11 cellular contexts compared by ENCODE assay signal in genomic region chr1:23694371-23694770, GRCh38. TPM values are rescaled to one million over a fixed set of nuclear protein-coding genes. Genes with fewer than 3 reads are reported as not detected.
DNase-seq lines count a peak whose midpoint lies in the region; ATAC-seq and TF ChIP-seq lines count a peak whose summit lies in the region.
"Had no signal": no experiment of that assay in that cellular context is flagged by ENCODE, and none has a peak within 500 bp of the region (broad histone marks: within the 10 kb centered on the region; RNA-seq: fewer than 3 reads in every experiment).

No MANE protein-coding gene starts in this region.

- H3K4me1 Mint-ChIP-seq in CD8-positive, alpha-beta T cell (ENCODE audit: low read depth), result peaks cover 68% of the 10 kb centered on the region
- peaks cover 56% of the 10 kb centered on the region for H3K4me1 Mint-ChIP-seq in activated naive CD8-positive, alpha-beta T cell treated with anti-CD3 and anti-CD28 coated beads, Interleukin-2, amount 10 ng/mL, durations not matched to agents 7 days and 5 days
- peaks cover 61 to 65% of the 10 kb centered on the region in 2 donors for H3K4me1 Mint-ChIP-seq in natural killer cell

- no peak overlapping the region for H3K4me3 ChIP-seq in CD8-positive, alpha-beta T cell (ENCODE audit: low read depth, low read length)
- H3K4me3 ChIP-seq in HL-60 (replicated peaks; ENCODE audit: insufficient read depth, low read length), result peak overlapping the region; percentile 66
- H3K4me3 ChIP-seq: skin epidermis had no signal

- H3K27me3 Mint-ChIP-seq in CD8-positive, alpha-beta T cell (ENCODE audit: low read depth), result no peaks in the 10 kb centered on the region
- H3K27me3 Mint-ChIP-seq in activated naive CD8-positive, alpha-beta T cell treated with anti-CD3 and anti-CD28 coated beads, Interleukin-2, amount 10 ng/mL, durations not matched to agents 7 days and 5 days, result no peaks in the 10 kb centered on the region
- no peaks in the 10 kb centered on the region for H3K27me3 Mint-ChIP-seq in natural killer cell (ENCODE audit: low read depth in 2 of 2)

- no peaks in the 10 kb centered on the region for H3K9me3 Mint-ChIP-seq in CD8-positive, alpha-beta T cell
- H3K9me3 Mint-ChIP-seq in activated naive CD8-positive, alpha-beta T cell treated with anti-CD3 and anti-CD28 coated beads, Interleukin-2, amount 10 ng/mL, durations not matched to agents 7 days and 5 days, result no peaks in the 10 kb centered on the region
- no peaks in the 10 kb centered on the region for H3K9me3 Mint-ChIP-seq in natural killer cell

- H3K27ac ChIP-seq in CD8-positive, alpha-beta T cell (ENCODE audit: low read depth, low read length), result no peak overlapping the region
- no peak overlapping the region for H3K27ac ChIP-seq in HL-60 (replicated peaks)

- POLR2A ChIA-PET in CD8-positive, alpha-beta T cell (lab: Charles Lee), result interaction anchor here (1.1 to 1.5 kb wide), 2 partner anchors 49 to 134 kb away, joined by 3 read pairs; partner anchors contain the start of gene ELOA
- POLR2A ChIA-PET in activated naive CD8-positive, alpha-beta T cell treated with anti-CD3 and anti-CD28 coated beads, Interleukin-2, amount 10 ng/mL, durations not matched to agents 7 days and 5 days (lab: Charles Lee), result interaction anchor here (0.6 to 0.9 kb wide), 3 partner anchors 9 to 23 kb away, joined by 3 read pairs; no protein-coding TSS in a partner anchor

- no peak for ATAC-seq in CD8-positive, alpha-beta T cell
- ATAC-seq in activated naive CD8-positive, alpha-beta T cell treated with anti-CD3 and anti-CD28 coated beads, Interleukin-2, amount 10 ng/mL, durations not matched to agents 7 days and 5 days (ENCODE audit: low read depth), result no peak
- no peak for ATAC-seq in natural killer cell
- ATAC-seq in HG03025 (IDR thresholded peaks at IDR 0.05; ENCODE audit: low FRiP score, unreplicated experiment), result no peak

- DNase-seq in CD8-positive, alpha-beta T cell, result no peak
- DNase-seq in HL-60 (ENCODE audit: low read depth in 1 of 2, low spot score in 1 of 2) (no peak), natural killer cell (no peak), NCI-H1092 treated with DMSO at 0.1 percent for 48 hours (lab: John Stamatoyannopoulos, UW) (no peak), MV-4-11 (lab: John Stamatoyannopoulos, UW) (no peak), posterior vena cava (ENCODE audit: low spot score) (no peak)
- DNase-seq in activated naive CD8-positive, alpha-beta T cell treated with anti-CD3 and anti-CD28 coated beads, Interleukin-2, amount 10 ng/mL, durations not matched to agents 7 days and 5 days, result no peak
- DNase-seq: HCEC 1CT, NCI-H526 treated with DMSO at 0.1 percent for 48 hours had no signal

- TF ChIP-seq CTCF in CD8-positive, alpha-beta T cell (IDR thresholded peaks at IDR 0.05), result no peak
- TF ChIP-seq CTCF in HL-60 (IDR thresholded peaks at IDR 0.05; ENCODE audit: insufficient read depth, low read length), result no peak
- no peak for TF ChIP-seq CTCF in natural killer cell (IDR thresholded peaks at IDR 0.05)

- intact Hi-C loops in CD8-positive, alpha-beta T cell (cut with DNase I, micrococcal nuclease), result loop anchor here (5.0 to 10.0 kb wide), 3 partner anchors 137 to 1540 kb away; partner anchors contain the start of genes ID3 (in 1 of the 2), PNRC2 (in 1 of the 2) and SYF2 (in 1 of the 2)
- intact Hi-C loops in natural killer cell (cut with micrococcal nuclease) (no loop called here), posterior vena cava (cut with DNase I) (loop anchor here in 1 of 2 donors (5.0 kb wide), 1 partner anchor 1058 kb away; no protein-coding TSS in a partner anchor)

- CTCF ChIA-PET in CD8-positive, alpha-beta T cell (lab: Charles Lee), result interaction anchor here (0.7 to 0.8 kb wide), 2 partner anchors 198 to 219 kb away, joined by 3 read pairs; partner anchors contain the start of gene CNR2

- H3K36me3 ChIP-seq in CD8-positive, alpha-beta T cell (ENCODE audit: insufficient read depth, low read length), result peaks cover 47% of the 10 kb centered on the region

- no peak overlapping the region for H3K4me3 Mint-ChIP-seq in CD8-positive, alpha-beta T cell
- H3K4me3 Mint-ChIP-seq in activated naive CD8-positive, alpha-beta T cell treated with anti-CD3 and anti-CD28 coated beads, Interleukin-2, amount 10 ng/mL, durations not matched to agents 7 days and 5 days, result peak overlapping the region; percentile 96
- peak overlapping the region; percentile 29 for H3K4me3 Mint-ChIP-seq in natural killer cell

- no peaks in the 10 kb centered on the region for H3K27me3 ChIP-seq in CD8-positive, alpha-beta T cell (ENCODE audit: insufficient read depth, low read length)
- H3K27me3 ChIP-seq in HL-60 (ENCODE audit: insufficient read depth, poor library complexity, severe bottlenecking), result no peaks in the 10 kb centered on the region

- H3K9me3 ChIP-seq in CD8-positive, alpha-beta T cell (ENCODE audit: low read length), result no peaks in the 10 kb centered on the region

- peaks cover 42% of the 10 kb centered on the region for H3K4me1 ChIP-seq in CD8-positive, alpha-beta T cell (ENCODE audit: insufficient read depth, low read length)

- H3K27ac Mint-ChIP-seq in CD8-positive, alpha-beta T cell, result peak overlapping the region; percentile 2
- peak overlapping the region; percentile 42 for H3K27ac Mint-ChIP-seq in activated naive CD8-positive, alpha-beta T cell treated with anti-CD3 and anti-CD28 coated beads, Interleukin-2, amount 10 ng/mL, durations not matched to agents 7 days and 5 days
- H3K27ac Mint-ChIP-seq in natural killer cell, result peak overlapping the region; percentile 91 to 93

- peaks cover 78% of the 10 kb centered on the region for H3K36me3 Mint-ChIP-seq in CD8-positive, alpha-beta T cell
- peaks cover 51% of the 10 kb centered on the region for H3K36me3 Mint-ChIP-seq in activated naive CD8-positive, alpha-beta T cell treated with anti-CD3 and anti-CD28 coated beads, Interleukin-2, amount 10 ng/mL, durations not matched to agents 7 days and 5 days
- H3K36me3 Mint-ChIP-seq in natural killer cell, result peaks cover 22% of the 10 kb centered on the region

RNA-seq across cellular contexts. Expression of gene RPL11, which starts 2.8 kb away (rescaled TPM):
- total RNA-seq in CD8-positive, alpha-beta T cell, result 1,000 to 10,000 TPM; 2,153 to 2,178 TPM
- total RNA-seq in activated naive CD8-positive, alpha-beta T cell treated with anti-CD3 and anti-CD28 coated beads, Interleukin-2, amount 10 ng/mL, durations not matched to agents 7 days and 5 days, result 1,000 to 10,000 TPM; 1,289 to 1,405 TPM
- total RNA-seq in natural killer cell (100 to 1,000 TPM; 609 to 795 (median 740) TPM), posterior vena cava (100 to 1,000 TPM; 706 to 724 TPM)

RNA-seq across cellular contexts. Expression of gene ELOA, which starts 48.9 kb away (rescaled TPM):
- total RNA-seq in CD8-positive, alpha-beta T cell, result 10 to 100 TPM; 41.5 to 43.3 TPM
- 10 to 100 TPM; 27.0 to 27.7 TPM for total RNA-seq in activated naive CD8-positive, alpha-beta T cell treated with anti-CD3 and anti-CD28 coated beads, Interleukin-2, amount 10 ng/mL, durations not matched to agents 7 days and 5 days
- total RNA-seq in natural killer cell (10 to 100 TPM; 28.7 to 48.2 (median 36.9) TPM), posterior vena cava (10 to 100 TPM; 34.4 to 34.8 TPM)

Comparison
In these comparisons a context has a peak if more than half of its experiments do, and no peak if none do; other contexts are left out.
1. H3K27ac Mint-ChIP-seq: peak in every context shown above with its lines; median percentile 92 in natural killer cell; 42 in activated naive CD8-positive, alpha-beta T cell treated with anti-CD3 and anti-CD28 coated beads, Interleukin-2, amount 10 ng/mL, durations not matched to agents 7 days and 5 days; 2 in CD8-positive, alpha-beta T cell.